In genomic region chr15:31271224-31271635, GRCh38 we compare ENCODE assay signal across 20 cellular contexts. TPM values are rescaled to one million over a fixed set of nuclear protein-coding genes. Genes with fewer than 3 reads are reported as not detected.
DNase-seq lines count a peak whose midpoint lies in the region; ATAC-seq lines count a peak whose summit lies in the region.
"Had no signal": no experiment of that assay in that cellular context is flagged by ENCODE, and none has a peak within 500 bp of the region (broad histone marks: within the 10 kb centered on the region; RNA-seq: fewer than 3 reads in every experiment).

No MANE protein-coding gene starts in this region.

- no peak overlapping the region for H3K27ac Mint-ChIP-seq in activated CD4-positive, alpha-beta T cell treated with anti-CD3 and anti-CD28 coated beads, Interleukin-2, amount 10 ng/mL, durations not matched to agents 24 days and 14 days
- no peak overlapping the region for H3K27ac Mint-ChIP-seq in activated CD4-positive, alpha-beta T cell treated with anti-CD3 and anti-CD28 coated beads for 36 hours
- H3K27ac Mint-ChIP-seq in dendritic cell treated with granulocyte-macrophage colony-stimulating factor and Interleukin-4, amounts not matched to agents 40 ng/mL and 50 ng/mL, for 4 days: peak overlapping the region; percentile 93
- H3K27ac Mint-ChIP-seq: activated naive CD8-positive, alpha-beta T cell had no signal

- DNase-seq in activated CD4-positive, alpha-beta T cell treated with anti-CD3 and anti-CD28 coated beads, Interleukin-2, amount 10 ng/mL, durations not matched to agents 24 days and 14 days: peak; percentile 55
- no peak for DNase-seq in activated CD4-positive, alpha-beta T cell treated with anti-CD3 and anti-CD28 coated beads for 36 hours
- DNase-seq in posterior vena cava (ENCODE audit: low spot score) (peak; percentile 48), NCI-H146 (lab: John Stamatoyannopoulos, UW) (no peak), HUDEP-2 (lab: John Stamatoyannopoulos, UW; ENCODE audit: unreplicated experiment in 76 of 76) (no peak), NCI-H2081 treated with DMSO at 0.1 percent for 48 hours (lab: John Stamatoyannopoulos, UW) (no peak)
- DNase-seq: activated CD4-positive, CD25-positive, alpha-beta regulatory T cell; EL; glutamatergic neuron; MM.1S; NCI-H1694; PC-9; stimulated activated CD4-positive, alpha-beta T cell treated with anti-CD3 and anti-CD28 coated beads, Interleukin-4, amount 100 ng/mL, for 4 hours; T-helper 9 cell; upper lobe of right lung had no signal

- H3K4me1 ChIP-seq in BLaER1 treated with 17β-estradiol and CSF1 and Interleukin-3, amounts not matched to agents 10 nM and 100 nM: peaks cover 77 to 96% (median 91%) of the 10 kb centered on the region in 10 experiments

- peak overlapping the region; percentile 5 to 99 (median 93); a peak in 19 of 22 replicates for H3K4me2 ChIP-seq in BLaER1 treated with 17β-estradiol and CSF1 and Interleukin-3, amounts not matched to agents 10 nM and 100 nM
- H3K4me2 ChIP-seq: PC-9 had no signal

- H3K4me3 ChIP-seq in BLaER1 treated with 17β-estradiol and CSF1 and Interleukin-3, amounts not matched to agents 10 nM and 100 nM: no peak overlapping the region
- H3K4me3 ChIP-seq: PC-9, SJSA1, upper lobe of right lung had no signal

- no peaks in the 10 kb centered on the region for H3K27me3 ChIP-seq in BLaER1 treated with 17β-estradiol and CSF1 and Interleukin-3, amounts not matched to agents 10 nM and 100 nM
- H3K27me3 ChIP-seq: SJSA1, upper lobe of right lung had no signal

- CTCF ChIA-PET in activated CD4-positive, alpha-beta T cell treated with anti-CD3 and anti-CD28 coated beads for 36 hours (lab: Charles Lee): interaction anchor here (0.7 kb wide), 1 partner anchor 617 kb away, joined by 3 read pairs; no protein-coding TSS in a partner anchor

- H3K36me3 Mint-ChIP-seq in activated CD4-positive, alpha-beta T cell treated with anti-CD3 and anti-CD28 coated beads, Interleukin-2, amount 10 ng/mL, durations not matched to agents 24 days and 14 days (ENCODE audit: low read depth): no peaks in the 10 kb centered on the region
- H3K36me3 Mint-ChIP-seq in activated CD4-positive, alpha-beta T cell treated with anti-CD3 and anti-CD28 coated beads for 36 hours (ENCODE audit: low read depth): no peaks in the 10 kb centered on the region
- H3K36me3 Mint-ChIP-seq in dendritic cell treated with granulocyte-macrophage colony-stimulating factor and Interleukin-4, amounts not matched to agents 40 ng/mL and 50 ng/mL, for 4 days (ENCODE audit: low read depth): no peaks in the 10 kb centered on the region
- H3K36me3 Mint-ChIP-seq: activated naive CD8-positive, alpha-beta T cell had no signal

- intact Hi-C loops in activated CD4-positive, alpha-beta T cell treated with anti-CD3 and anti-CD28 coated beads, Interleukin-2, amount 10 ng/mL, durations not matched to agents 24 days and 14 days (cut with micrococcal nuclease): no loop called here
- intact Hi-C loops in activated CD4-positive, alpha-beta T cell treated with anti-CD3 and anti-CD28 coated beads for 36 hours (cut with DNase I, micrococcal nuclease): no loop called here
- intact Hi-C loops in dendritic cell treated with granulocyte-macrophage colony-stimulating factor and Interleukin-4, amounts not matched to agents 40 ng/mL and 50 ng/mL, for 4 days (cut with micrococcal nuclease): no loop called here
- intact Hi-C loops in posterior vena cava (cut with DNase I): no loop called here

- H3K4me3 Mint-ChIP-seq in activated CD4-positive, alpha-beta T cell treated with anti-CD3 and anti-CD28 coated beads, Interleukin-2, amount 10 ng/mL, durations not matched to agents 24 days and 14 days: no peak overlapping the region
- no peak overlapping the region for H3K4me3 Mint-ChIP-seq in activated CD4-positive, alpha-beta T cell treated with anti-CD3 and anti-CD28 coated beads for 36 hours
- H3K4me3 Mint-ChIP-seq in dendritic cell treated with granulocyte-macrophage colony-stimulating factor and Interleukin-4, amounts not matched to agents 40 ng/mL and 50 ng/mL, for 4 days: no peak overlapping the region
- H3K4me3 Mint-ChIP-seq: activated naive CD8-positive, alpha-beta T cell had no signal

- H3K27ac ChIP-seq in BLaER1 treated with 17β-estradiol and CSF1 and Interleukin-3, amounts not matched to agents 10 nM and 100 nM: peak overlapping the region in 7 of 11 experiments; percentile 24 to 99 (median 83); a peak in 12 of 22 replicates
- H3K27ac ChIP-seq: PC-9, SJSA1, upper lobe of right lung had no signal

- H4K20me1 ChIP-seq in BLaER1 treated with 17β-estradiol and CSF1 and Interleukin-3, amounts not matched to agents 10 nM and 100 nM: no peaks in the 10 kb centered on the region

- H3K27me3 Mint-ChIP-seq in activated CD4-positive, alpha-beta T cell treated with anti-CD3 and anti-CD28 coated beads, Interleukin-2, amount 10 ng/mL, durations not matched to agents 24 days and 14 days: no peaks in the 10 kb centered on the region
- no peaks in the 10 kb centered on the region for H3K27me3 Mint-ChIP-seq in activated CD4-positive, alpha-beta T cell treated with anti-CD3 and anti-CD28 coated beads for 36 hours
- H3K27me3 Mint-ChIP-seq in dendritic cell treated with granulocyte-macrophage colony-stimulating factor and Interleukin-4, amounts not matched to agents 40 ng/mL and 50 ng/mL, for 4 days: no peaks in the 10 kb centered on the region
- H3K27me3 Mint-ChIP-seq: activated naive CD8-positive, alpha-beta T cell had no signal

- H3K9ac ChIP-seq in BLaER1 treated with 17β-estradiol and CSF1 and Interleukin-3, amounts not matched to agents 10 nM and 100 nM: peak overlapping the region in 1 of 11 experiments; percentile 12; a peak in 2 of 22 replicates

- H3K9me3 ChIP-seq in BLaER1 treated with 17β-estradiol and CSF1 and Interleukin-3, amounts not matched to agents 10 nM and 100 nM (replicated peaks in 1 of 11): no peaks in the 10 kb centered on the region
- H3K9me3 ChIP-seq: SJSA1, upper lobe of right lung had no signal

- H3K4me1 Mint-ChIP-seq in activated CD4-positive, alpha-beta T cell treated with anti-CD3 and anti-CD28 coated beads, Interleukin-2, amount 10 ng/mL, durations not matched to agents 24 days and 14 days: peaks cover 64% of the 10 kb centered on the region
- peaks cover 42% of the 10 kb centered on the region for H3K4me1 Mint-ChIP-seq in activated CD4-positive, alpha-beta T cell treated with anti-CD3 and anti-CD28 coated beads for 36 hours
- H3K4me1 Mint-ChIP-seq in dendritic cell treated with granulocyte-macrophage colony-stimulating factor and Interleukin-4, amounts not matched to agents 40 ng/mL and 50 ng/mL, for 4 days (ENCODE audit: low read depth): peaks cover 97% of the 10 kb centered on the region

- no peaks in the 10 kb centered on the region for H3K9me3 Mint-ChIP-seq in activated CD4-positive, alpha-beta T cell treated with anti-CD3 and anti-CD28 coated beads, Interleukin-2, amount 10 ng/mL, durations not matched to agents 24 days and 14 days
- no peaks in the 10 kb centered on the region for H3K9me3 Mint-ChIP-seq in activated CD4-positive, alpha-beta T cell treated with anti-CD3 and anti-CD28 coated beads for 36 hours (ENCODE audit: low read depth)
- no peaks in the 10 kb centered on the region for H3K9me3 Mint-ChIP-seq in dendritic cell treated with granulocyte-macrophage colony-stimulating factor and Interleukin-4, amounts not matched to agents 40 ng/mL and 50 ng/mL, for 4 days

- no peaks in the 10 kb centered on the region for H3K36me3 ChIP-seq in BLaER1 treated with 17β-estradiol and CSF1 and Interleukin-3, amounts not matched to agents 10 nM and 100 nM
- H3K36me3 ChIP-seq: SJSA1, upper lobe of right lung had no signal

- POLR2A ChIA-PET in activated CD4-positive, alpha-beta T cell treated with anti-CD3 and anti-CD28 coated beads for 36 hours (lab: Charles Lee): interaction anchor here (1.0 kb wide), 1 partner anchor 74 kb away, joined by 3 read pairs; no protein-coding TSS in a partner anchor

- no peak for ATAC-seq in activated CD4-positive, alpha-beta T cell treated with anti-CD3 and anti-CD28 coated beads for 36 hours
- ATAC-seq: left colon, upper lobe of right lung had no signal

RNA-seq across cellular contexts. Expression of gene KLF13, which starts 55.4 kb away (rescaled TPM):
- total RNA-seq in activated CD4-positive, alpha-beta T cell treated with anti-CD3 and anti-CD28 coated beads, Interleukin-2, amount 10 ng/mL, durations not matched to agents 24 days and 14 days: 122 and 135 TPM in 2 replicates
- 100 to 1,000 TPM; 147 to 212 TPM for total RNA-seq in activated CD4-positive, alpha-beta T cell treated with anti-CD3 and anti-CD28 coated beads for 36 hours
- 10 to 100 TPM; 49.6 to 97.8 TPM for total RNA-seq in posterior vena cava

Comparison
In these comparisons a context has a peak if more than half of its experiments do, and no peak if none do; other contexts are left out.
1. DNase-seq: peak in activated CD4-positive, alpha-beta T cell treated with anti-CD3 and anti-CD28 coated beads, Interleukin-2, amount 10 ng/mL, durations not matched to agents 24 days and 14 days (single experiment) and posterior vena cava (single experiment); none in activated CD4-positive, alpha-beta T cell treated with anti-CD3 and anti-CD28 coated beads for 36 hours (single experiment), NCI-H146 (single experiment), HUDEP-2 (0 of 76) and NCI-H2081 treated with DMSO at 0.1 percent for 48 hours (single experiment).